19 cellular contexts compared by ENCODE assay signal in the genomic region with DNA sequence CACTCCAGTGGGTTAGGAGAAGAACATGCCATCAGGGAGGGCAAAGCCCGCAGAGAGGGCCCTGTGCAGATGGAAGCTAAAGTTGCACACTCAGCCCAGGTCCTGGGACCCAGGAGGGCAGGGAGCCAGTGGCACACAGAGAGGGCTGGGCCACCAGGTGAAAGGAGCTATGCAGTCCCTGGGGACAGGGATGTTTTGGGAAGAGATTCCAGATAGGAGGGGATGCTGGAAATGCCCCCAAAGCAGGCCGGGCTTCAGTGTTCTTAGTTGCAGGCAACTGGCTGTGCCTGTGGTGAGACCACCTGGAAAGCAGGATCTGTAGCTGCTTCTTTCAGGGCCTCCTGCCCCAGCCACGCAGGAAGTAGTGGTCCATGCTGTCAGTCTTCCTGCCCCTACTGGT. TPM values are rescaled to one million over a fixed set of nuclear protein-coding genes. Genes with fewer than 3 reads are reported as not detected.
DNase-seq lines count a peak whose midpoint lies in the region; ATAC-seq and TF ChIP-seq lines count a peak whose summit lies in the region.
"Had no signal": no experiment of that assay in that cellular context is flagged by ENCODE, and none has a peak within 500 bp of the region (broad histone marks: within the 10 kb centered on the region; RNA-seq: fewer than 3 reads in every experiment).

No MANE protein-coding gene starts in this region.

- no peaks in the 10 kb centered on the region for H3K9me3 Mint-ChIP-seq in progenitor cell of endocrine pancreas (ENCODE audit: low read depth)
- H3K9me3 Mint-ChIP-seq in natural killer cell, result no peaks in the 10 kb centered on the region
- H3K9me3 Mint-ChIP-seq: CD4-positive, alpha-beta memory T cell had no signal

- H3K27me3 Mint-ChIP-seq in progenitor cell of endocrine pancreas, result peaks cover 30% of the 10 kb centered on the region
- H3K27me3 Mint-ChIP-seq in natural killer cell (ENCODE audit: low read depth in 2 of 2), result peaks cover 0 to 9% of the 10 kb centered on the region in 2 donors

- POLR2A ChIA-PET in HEK293 (lab: Yijun Ruan, JAX), result no interaction called here

- no peaks in the 10 kb centered on the region for H3K36me3 ChIP-seq in HEK293 (ENCODE audit: control insufficient read depth in 2 of 2, insufficient read depth in 1 of 2, low read length in 2 of 2)

- ATAC-seq in HG03354 (IDR thresholded peaks at IDR 0.05; ENCODE audit: poor library complexity, severe bottlenecking, unreplicated experiment) (no peak), natural killer cell (no peak)

- DNase-seq in NCI-H69 (lab: John Stamatoyannopoulos, UW) (peak; percentile 47), progenitor cell of endocrine pancreas (ENCODE audit: low spot score, unreplicated experiment) (no peak), GM13976 (ENCODE audit: low spot score) (no peak), natural killer cell (no peak)
- DNase-seq: C1 segment of cervical spinal cord; Calu3; CD4-positive, alpha-beta memory T cell; COR-L47; DMS53; DMS79 treated with DMSO at 0.1 percent for 48 hours; GF-D8; H7; HCEC 1CT had no signal

- no peak overlapping the region for H3K27ac ChIP-seq in HEK293 (ENCODE audit: extremely low read depth, low read depth, low read length)

- intact Hi-C loops in natural killer cell (cut with micrococcal nuclease), result no loop called here

- in situ Hi-C loops in GM13976 (cut with MboI; ENCODE audit: low sequenced_read_pairs, unreplicated experiment), result no loop called here

- TF ChIP-seq CTCF in HEK293 (tag by site-specific recombination; IDR thresholded peaks at IDR 0.05), result no peak
- no peak for TF ChIP-seq CTCF in progenitor cell of endocrine pancreas (IDR thresholded peaks at IDR 0.05; ENCODE audit: unreplicated experiment)
- TF ChIP-seq CTCF in GM13976 (IDR thresholded peaks at IDR 0.05; ENCODE audit: borderline replicate concordance, control extremely low read depth, extremely low read depth, insufficient read depth, missing control alignments), result no peak
- TF ChIP-seq CTCF in natural killer cell (IDR thresholded peaks at IDR 0.05), result no peak

- no peaks in the 10 kb centered on the region for H3K4me1 ChIP-seq in HEK293 (ENCODE audit: control insufficient read depth, insufficient read depth, low read length)

- no peaks in the 10 kb centered on the region for H3K4me1 Mint-ChIP-seq in progenitor cell of endocrine pancreas (ENCODE audit: low read depth)
- no peaks in the 10 kb centered on the region for H3K4me1 Mint-ChIP-seq in natural killer cell

- H3K27ac Mint-ChIP-seq in progenitor cell of endocrine pancreas (peak overlapping the region; percentile 78), natural killer cell (no peak overlapping the region)
- H3K27ac Mint-ChIP-seq: CD4-positive, alpha-beta memory T cell had no signal

- no peak overlapping the region for H3K4me3 ChIP-seq in HEK293 (ENCODE audit: low read depth, low read length)

- H3K36me3 Mint-ChIP-seq in progenitor cell of endocrine pancreas (ENCODE audit: insufficient read depth), result no peaks in the 10 kb centered on the region
- H3K36me3 Mint-ChIP-seq in natural killer cell, result no peaks in the 10 kb centered on the region
- H3K36me3 Mint-ChIP-seq: CD4-positive, alpha-beta memory T cell had no signal

- no peaks in the 10 kb centered on the region for H3K9me3 ChIP-seq in HEK293 (ENCODE audit: control insufficient read depth, insufficient read depth, low read depth, low read length)

- H3K4me3 Mint-ChIP-seq in progenitor cell of endocrine pancreas (ENCODE audit: low read depth) (no peak overlapping the region), natural killer cell (no peak overlapping the region)
- H3K4me3 Mint-ChIP-seq: CD4-positive, alpha-beta memory T cell had no signal

- CTCF ChIA-PET in HEK293 (lab: Yijun Ruan, JAX), result no interaction called here

TF ChIP-seq in HEK293, 187 proteins besides CTCF, POLR2A, EP300 and RAD21:
- TF ChIP-seq ZNF521 (tag by site-specific recombination; IDR thresholded peaks at IDR 0.05), result no peak
- TF ChIP-seq ZIC2 (tag by site-specific recombination; IDR thresholded peaks at IDR 0.05), result 0 out of 2 replicates have a peak, but pooled peaks have one; percentile 22
TF ChIP-seq in HEK293: peak in this region for 1.

RNA-seq across cellular contexts. Expression of a gene that starts 19.6 kb away (rescaled TPM):
- total RNA-seq in progenitor cell of endocrine pancreas, result 0.11 and 0.41 TPM in 2 replicates
- under 1 TPM; 0.40 to 0.93 (median 0.73) TPM for total RNA-seq in natural killer cell
- total RNA-seq: A172, Daoy, G401, H1, H7 had no signal
